ENCODE assay signal across 8 cellular contexts in the genomic region with DNA sequence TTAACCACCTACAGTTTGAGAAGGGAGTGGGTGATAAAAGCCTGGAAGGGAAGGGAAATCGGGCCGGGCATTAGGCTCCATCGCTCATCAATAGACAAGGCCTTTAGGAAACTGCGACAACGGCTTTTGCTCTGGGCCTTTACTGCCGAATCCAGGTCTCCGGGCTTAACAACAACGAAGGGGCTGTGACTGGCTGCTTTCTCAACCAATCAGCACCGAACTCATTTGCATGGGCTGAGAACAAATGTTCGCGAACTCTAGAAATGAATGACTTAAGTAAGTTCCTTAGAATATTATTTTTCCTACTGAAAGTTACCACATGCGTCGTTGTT. TPM values are rescaled to one million over a fixed set of nuclear protein-coding genes. Genes with fewer than 3 reads are reported as not detected.
DNase-seq lines count a peak whose midpoint lies in the region; TF ChIP-seq lines count a peak whose summit lies in the region.

No MANE protein-coding gene starts in this region.

- in situ Hi-C loops in G401 (cut with HindIII; ENCODE audit: low sequenced_read_pairs) (no loop called here), SK-MEL-5 (cut with HindIII; ENCODE audit: low pct_unique_long_range_greater_than_20kb, low sequenced_read_pairs) (no loop called here)

- peaks cover 6 to 13% of the 10 kb centered on the region in 2 donors for H3K4me1 ChIP-seq in uterus

- DNase-seq in G401 (ENCODE audit: low spot score) (peak; percentile 98), HFFc6 (peak; percentile 89), NCI-H1048 (lab: John Stamatoyannopoulos, UW) (peak; percentile 63), SK-MEL-5 (ENCODE audit: low read depth, low spot score) (peak; percentile 93), glutamatergic neuron (peak; percentile 71), nucleus accumbens (lab: John Stamatoyannopoulos, UW) (peak; percentile 26 to 97 (median 79)), uterus (peak; percentile 81 to 93)

- peaks cover 9% of the 10 kb centered on the region; the same call in 1 of the 2 replicates for H3K9me3 Mint-ChIP-seq in HFFc6
- peaks cover 23% of the 10 kb centered on the region for H3K9me3 Mint-ChIP-seq in glutamatergic neuron (ENCODE audit: unreplicated experiment)

- no peaks in the 10 kb centered on the region for H3K27me3 ChIP-seq in uterus

- H3K36me3 Mint-ChIP-seq in HFFc6 (ENCODE audit: low read depth): peaks cover 26% of the 10 kb centered on the region
- H3K36me3 Mint-ChIP-seq in glutamatergic neuron (ENCODE audit: unreplicated experiment): peaks cover 8% of the 10 kb centered on the region

- H3K27ac ChIP-seq in adipose tissue (ENCODE audit: low read depth, low read length) (peak overlapping the region; percentile 63), uterus (peak overlapping the region; percentile 93 to 94)

- H3K4me3 Mint-ChIP-seq in HFFc6: peak overlapping the region; percentile 94
- H3K4me3 Mint-ChIP-seq in glutamatergic neuron (ENCODE audit: unreplicated experiment): peak overlapping the region; percentile 97

- intact Hi-C loops in uterus (cut with DNase I; ENCODE audit: low total_unique reads): loop anchor here (10.0 kb wide), 1 partner anchor 171 kb away; no protein-coding TSS in a partner anchor

- peak overlapping the region; percentile 100 for H3K27ac Mint-ChIP-seq in HFFc6
- H3K27ac Mint-ChIP-seq in glutamatergic neuron (ENCODE audit: unreplicated experiment): peak overlapping the region; percentile 99

- TF ChIP-seq CTCF in HFFc6 (IDR thresholded peaks at IDR 0.05): no peak
- no peak for TF ChIP-seq CTCF in glutamatergic neuron (IDR thresholded peaks at IDR 0.05; ENCODE audit: partially characterized antibody, unreplicated experiment)
- no peak for TF ChIP-seq CTCF in uterus (IDR thresholded peaks at IDR 0.05)

- H3K4me3 ChIP-seq in uterus: peak overlapping the region; percentile 74 to 80

- WGBS in adipose tissue, 3 donors: 1% methylated on average over 13 of the region's 13 CpGs

- TF ChIP-seq POLR2A in uterus (IDR thresholded peaks at IDR 0.05): peak; percentile 35 to 75

- H3K27me3 Mint-ChIP-seq in HFFc6 (ENCODE audit: insufficient read depth) (peaks cover 27% of the 10 kb centered on the region), glutamatergic neuron (ENCODE audit: unreplicated experiment) (peaks cover 35% of the 10 kb centered on the region)

- H3K9me3 ChIP-seq in uterus: no peaks in the 10 kb centered on the region

- no peaks in the 10 kb centered on the region for H3K36me3 ChIP-seq in uterus

- peaks cover 45% of the 10 kb centered on the region for H3K4me1 Mint-ChIP-seq in HFFc6 (ENCODE audit: low read depth)
- H3K4me1 Mint-ChIP-seq in glutamatergic neuron (ENCODE audit: low read depth, unreplicated experiment): peaks cover 20% of the 10 kb centered on the region

RNA-seq across cellular contexts. Expression of a gene that starts 0.3 kb away (rescaled TPM):
- total RNA-seq in G401 (2014; rRNA removed; shearing (Covaris generic)): not detected in 2 replicates
- not detected for total RNA-seq in HFFc6 (2021; fragmentation: NEBNext Ultra II Directional; extraction: Animal tissue kit (Norgen Biotek cat#: 25700))
- total RNA-seq in SK-MEL-5 (2014; rRNA removed; shearing (Covaris generic)): not detected in 2 replicates
- not detected in 2 replicates for polyA plus RNA-seq in SK-MEL-5 (2015; cell fraction: cytosol; rRNA removed)
- polyA plus RNA-seq in SK-MEL-5 (2015; cell fraction: nucleus; rRNA removed): not detected in 2 replicates
- not detected for polyA plus RNA-seq in adipose tissue
- total RNA-seq in glutamatergic neuron (ENCODE audit: unreplicated experiment): not detected
- not detected for total RNA-seq in uterus

RNA-seq across cellular contexts. Expression of a gene that starts 0.5 kb away (rescaled TPM):
- total RNA-seq in G401 (2014; rRNA removed; shearing (Covaris generic)): 88.1 and 132 TPM in 2 replicates
- 100 to 1,000 TPM; 115 to 131 (median 123) TPM for total RNA-seq in HFFc6 (2021; fragmentation: NEBNext Ultra II Directional; extraction: Animal tissue kit (Norgen Biotek cat#: 25700))
- 118 and 135 TPM in 2 replicates for total RNA-seq in SK-MEL-5 (2014; rRNA removed; shearing (Covaris generic))
- polyA plus RNA-seq in SK-MEL-5 (2015; cell fraction: cytosol; rRNA removed): 121 and 213 TPM in 2 replicates
- polyA plus RNA-seq in SK-MEL-5 (2015; cell fraction: nucleus; rRNA removed): 14.3 and 25.2 TPM in 2 replicates
- polyA plus RNA-seq in adipose tissue: 100 to 1,000 TPM; 326 to 584 (median 368) TPM
- total RNA-seq in glutamatergic neuron (ENCODE audit: unreplicated experiment): 184 TPM
- total RNA-seq in uterus: 1,000 to 10,000 TPM in 2 of 4 donors, 100 to 1,000 TPM in 2; 259 to 2,496 (median 1,289) TPM

RNA-seq across cellular contexts. Expression of a gene that starts 7.8 kb away (rescaled TPM):
- total RNA-seq in G401 (2014; rRNA removed; shearing (Covaris generic)): 12.1 and 16.6 TPM in 2 replicates
- total RNA-seq in HFFc6 (2021; fragmentation: NEBNext Ultra II Directional; extraction: Animal tissue kit (Norgen Biotek cat#: 25700)): not detected
- total RNA-seq in SK-MEL-5 (2014; rRNA removed; shearing (Covaris generic)): not detected in 2 replicates
- 1.2 TPM in 1 of 2 replicates, not detected in the other for polyA plus RNA-seq in SK-MEL-5 (2015; cell fraction: cytosol; rRNA removed)
- polyA plus RNA-seq in SK-MEL-5 (2015; cell fraction: nucleus; rRNA removed): 3.5 TPM in 1 of 2 replicates, not detected in the other
- 10 to 100 TPM; 18.8 to 44.0 (median 24.2) TPM for polyA plus RNA-seq in adipose tissue
- 3.8 TPM for total RNA-seq in glutamatergic neuron (ENCODE audit: unreplicated experiment)
- total RNA-seq in uterus: 10 to 100 TPM in 2 of 4 donors, under 1 TPM in 2; 0.59 to 19.8 (median 5.9) TPM

RNA-seq across cellular contexts. Expression of a gene that starts 15.6 kb away (rescaled TPM):
- total RNA-seq in G401 (2014; rRNA removed; shearing (Covaris generic)): 2.2 and 6.2 TPM in 2 replicates
- total RNA-seq in HFFc6 (2021; fragmentation: NEBNext Ultra II Directional; extraction: Animal tissue kit (Norgen Biotek cat#: 25700)): 100 to 1,000 TPM in 4 of 6 experiments, 10 to 100 TPM in 2; 96.8 to 120 (median 107) TPM
- total RNA-seq in SK-MEL-5 (2014; rRNA removed; shearing (Covaris generic)): 3.1 and 5.0 TPM in 2 replicates
- polyA plus RNA-seq in SK-MEL-5 (2015; cell fraction: cytosol; rRNA removed): 75.1 and 95.0 TPM in 2 replicates
- polyA plus RNA-seq in SK-MEL-5 (2015; cell fraction: nucleus; rRNA removed): 79.4 and 83.5 TPM in 2 replicates
- polyA plus RNA-seq in adipose tissue: 100 to 1,000 TPM in 2 of 3 donors, 10 to 100 TPM in 1; 38.1 to 127 (median 119) TPM
- total RNA-seq in glutamatergic neuron (ENCODE audit: unreplicated experiment) (94.6 TPM), uterus (100 to 1,000 TPM in 1 of 4 donors, 10 to 100 TPM in 3; 10.8 to 283 (median 28.7) TPM)

RNA-seq across cellular contexts. Expression of a gene that starts 27.1 kb away (rescaled TPM):
- total RNA-seq in G401 (2014; rRNA removed; shearing (Covaris generic)): 667 and 679 TPM in 2 replicates
- 100 to 1,000 TPM; 160 to 198 (median 182) TPM for total RNA-seq in HFFc6 (2021; fragmentation: NEBNext Ultra II Directional; extraction: Animal tissue kit (Norgen Biotek cat#: 25700))
- 410 and 413 TPM in 2 replicates for total RNA-seq in SK-MEL-5 (2014; rRNA removed; shearing (Covaris generic))
- polyA plus RNA-seq in SK-MEL-5 (2015; cell fraction: cytosol; rRNA removed): 371 and 390 TPM in 2 replicates
- polyA plus RNA-seq in SK-MEL-5 (2015; cell fraction: nucleus; rRNA removed): 400 and 436 TPM in 2 replicates
- 100 to 1,000 TPM; 147 to 221 (median 166) TPM for polyA plus RNA-seq in adipose tissue
- total RNA-seq in glutamatergic neuron (ENCODE audit: unreplicated experiment): 200 TPM
- total RNA-seq in uterus: 100 to 1,000 TPM; 129 to 167 (median 145) TPM

Comparison
In these comparisons a context has a peak if more than half of its experiments do, and no peak if none do; other contexts are left out.
1. Peak in every context shown above with its lines: DNase-seq, H3K4me3 ChIP-seq and H3K27ac ChIP-seq.